In genomic region chr2:191582355-191582754, GRCh38 we compare ENCODE assay signal across 14 cellular contexts.
A peak's percentile ranks its signal among the peaks of the same experiment; 100 is the strongest.
DNase-seq lines count a peak whose midpoint lies in the region; ATAC-seq and TF ChIP-seq lines count a peak whose summit lies in the region.
"Had no signal": no experiment of that assay in that cellular context is flagged by ENCODE, and none has a peak within 500 bp of the region (broad histone marks: within the 10 kb centered on the region; RNA-seq: fewer than 3 reads in every experiment).

No MANE protein-coding gene starts in this region.

- POLR2A ChIA-PET in PC-3 (lab: Charles Lee; ENCODE audit: unreplicated experiment) = interaction anchor here (0.6 to 1.2 kb wide), 4 partner anchors 8 to 107 kb away, joined by 3 read pairs; partner anchors contain the start of gene NABP1

- CTCF ChIA-PET in PC-3 (lab: Charles Lee) = no interaction called here

- no peaks in the 10 kb centered on the region for H3K9me3 ChIP-seq in PC-3 (ENCODE audit: low read length)
- no peaks in the 10 kb centered on the region for H3K9me3 ChIP-seq in hepatocyte (ENCODE audit: low read depth)
- H3K9me3 ChIP-seq: upper lobe of left lung had no signal

- in situ Hi-C loops in KBM-7 (cut with MboI; ENCODE audit: low pct_unique_long_range_greater_than_20kb, low sequenced_read_pairs) = no loop called here

- H3K36me3 ChIP-seq in PC-3 (ENCODE audit: low read depth, low read length) (no peaks in the 10 kb centered on the region), hepatocyte (replicated peaks; ENCODE audit: insufficient read depth, low read depth) (no peaks in the 10 kb centered on the region)
- H3K36me3 ChIP-seq: upper lobe of left lung had no signal

- intact Hi-C loops in PC-3 (cut with micrococcal nuclease) = loop anchor here (1.0 kb wide), 1 partner anchor 56 kb away; no protein-coding TSS in a partner anchor

- H3K4me1 ChIP-seq in PC-3 (ENCODE audit: insufficient read depth, low read length) = peaks cover 34% of the 10 kb centered on the region
- H3K4me1 ChIP-seq in hepatocyte (ENCODE audit: insufficient read depth) = no peaks in the 10 kb centered on the region

- H3K27me3 ChIP-seq in PC-3 (ENCODE audit: low read length) (no peaks in the 10 kb centered on the region), hepatocyte (no peaks in the 10 kb centered on the region)
- H3K27me3 ChIP-seq: upper lobe of left lung had no signal

- peak; percentile 93 for ATAC-seq in PC-3
- peak; percentile 66 for ATAC-seq in esophagus mucosa
- ATAC-seq in omental fat pad (ENCODE audit: low FRiP score) = peak; percentile 80
- no peak for ATAC-seq in GM18517 (IDR thresholded peaks at IDR 0.05; ENCODE audit: unreplicated experiment)
- ATAC-seq in GM21737 (IDR thresholded peaks at IDR 0.05; ENCODE audit: unreplicated experiment) = no peak
- ATAC-seq: GM12878, right cardiac atrium had no signal

- H3K4me2 ChIP-seq in PC-3 (ENCODE audit: low read length) (peak overlapping the region; percentile 69), hepatocyte (no peak overlapping the region)

- DNase-seq in Daoy (ENCODE audit: low read depth) (peak; percentile 66), PC-3 (peak; percentile 96), omental fat pad (ENCODE audit: low spot score) (no peak), hepatocyte (ENCODE audit: low spot score) (no peak), KBM-7 (no peak)
- DNase-seq: activated CD4-positive, alpha-beta T cell treated with anti-CD3 and anti-CD28 coated beads for 48 hours; MV-4-11; NCI-H526 treated with DMSO at 0.1 percent for 48 hours; right cardiac atrium; upper lobe of left lung had no signal

- peak overlapping the region; percentile 84 for H3K27ac ChIP-seq in PC-3 (ENCODE audit: low read length)
- H3K27ac ChIP-seq in hepatocyte = no peak overlapping the region
- H3K27ac ChIP-seq: upper lobe of left lung had no signal

- H3K9me2 ChIP-seq in PC-3 (replicated peaks; ENCODE audit: low read length) = no peaks in the 10 kb centered on the region
- H3K9me2 ChIP-seq in hepatocyte (replicated peaks; ENCODE audit: insufficient read depth) = no peaks in the 10 kb centered on the region

- H2AFZ ChIP-seq in PC-3 (ENCODE audit: low read length) = no peak overlapping the region
- no peak overlapping the region for H2AFZ ChIP-seq in hepatocyte

- H3K79me2 ChIP-seq in PC-3 (ENCODE audit: low read length) (no peaks in the 10 kb centered on the region), hepatocyte (no peaks in the 10 kb centered on the region)

- TF ChIP-seq CTCF in PC-3 (conservative IDR thresholded peaks at IDR 0.05; ENCODE audit: low read depth, low read length) (no peak), omental fat pad (IDR thresholded peaks at IDR 0.05) (no peak), hepatocyte (IDR thresholded peaks at IDR 0.05; ENCODE audit: poor library complexity) (no peak)

- BruUV-seq in PC-3 (replicated peaks; lab: Mats Ljungman, UMichigan) = no TSS peak

- peak overlapping the region; percentile 45; the same call in 1 of the 2 replicates for H3K9ac ChIP-seq in PC-3 (ENCODE audit: low read length)

- no peaks in the 10 kb centered on the region for H4K20me1 ChIP-seq in PC-3 (ENCODE audit: low read length)
- H4K20me1 ChIP-seq in hepatocyte (ENCODE audit: insufficient read depth, poor library complexity, severe bottlenecking) = no peaks in the 10 kb centered on the region

- H3K4me3 ChIP-seq in PC-3 (ENCODE audit: low read length) = peak overlapping the region; percentile 34; the same call in 1 of the 2 replicates
- no peak overlapping the region for H3K4me3 ChIP-seq in hepatocyte
- H3K4me3 ChIP-seq: GM12878, upper lobe of left lung had no signal

- H3F3A ChIP-seq in PC-3 (ENCODE audit: low read length, unreplicated experiment) = no peaks in the 10 kb centered on the region

Comparison
In these comparisons a context has a peak if more than half of its experiments do, and no peak if none do; other contexts are left out.
1. DNase-seq: peak in Daoy (single experiment) and PC-3 (single experiment); none in omental fat pad (single experiment), hepatocyte (single experiment) and KBM-7 (single experiment).
2. ATAC-seq: peak in PC-3 (single experiment), esophagus mucosa (single experiment) and omental fat pad (single experiment); none in GM18517 (single experiment) and GM21737 (single experiment).